Comparison of ENCODE assay signal across 25 cellular contexts in genomic region chr3:45946875-45947274, GRCh38. TPM values are rescaled to one million over a fixed set of nuclear protein-coding genes. Genes with fewer than 3 reads are reported as not detected.
DNase-seq lines count a peak whose midpoint lies in the region; ATAC-seq, FAIRE-seq and TF ChIP-seq lines count a peak whose summit lies in the region.
"Had no signal": no experiment of that assay in that cellular context is flagged by ENCODE, and none has a peak within 500 bp of the region (broad histone marks: within the 10 kb centered on the region; RNA-seq: fewer than 3 reads in every experiment).

No MANE protein-coding gene starts in this region.

- WGBS in heart right ventricle, 2 donors: 94 to 98% methylated on average over 3 of the region's 3 CpGs
- 65% methylated on average over 3 of the region's 3 CpGs for WGBS in K562 (ENCODE audit: insufficient coverage, low coverage, missing lambda C conversion rate)

- peak overlapping the region; percentile 88 for H3K4me3 Mint-ChIP-seq in T-helper 1 cell treated with Interleukin-12 subunit alpha and Interleukin-12 subunit beta and Interleukin-4 antibody, amounts not matched to agents 30 μg/mL and 1 μg/mL, for 36 hours

- peaks cover 3% of the 10 kb centered on the region for H3K9me1 ChIP-seq in K562 (ENCODE audit: control insufficient read depth, insufficient read depth, low read length)

- H3K36me3 ChIP-seq in left ventricle myocardium inferior: peaks cover 74% of the 10 kb centered on the region
- H3K36me3 ChIP-seq in heart right ventricle: peaks cover 0 to 93% (median 55%) of the 10 kb centered on the region in 9 donors
- H3K36me3 ChIP-seq in K562 (ENCODE audit: control insufficient read depth, insufficient read depth, low read length): peaks cover 58% of the 10 kb centered on the region; the same call in 2 of the 3 replicates
- H3K36me3 ChIP-seq in vagina: peaks cover 0 to 33% of the 10 kb centered on the region in 2 donors

- FAIRE-seq in K562 (lab: Jason Lieb, UNC) (no peak), RCC 7860 (lab: Jason Lieb, UNC) (no peak)
- FAIRE-seq: GM12892 had no signal

- H2AFZ ChIP-seq in K562 (ENCODE audit: low read depth, low read length): no peak overlapping the region

- DNase-seq in left ventricle myocardium inferior (no peak), heart right ventricle (no peak), K562 (ENCODE audit: extremely low read depth in 1 of 4, low spot score in 3 of 4) (no peak), vagina (ENCODE audit: extremely low spot score in 2 of 2) (no peak), RCC 7860 (ENCODE audit: low spot score) (no peak), H4 (ENCODE audit: low spot score) (no peak)
- no peak for DNase-seq in stimulated activated CD4-positive, alpha-beta T cell treated with anti-CD3 and anti-CD28 coated beads, Interleukin-12 subunit alpha, Interleukin-12 subunit beta, amount 100 ng/mL, for 4 hours
- DNase-seq: activated effector memory CD4-positive, alpha-beta T cell treated with anti-CD3 and anti-CD28 coated beads, Interleukin-2, amount 50 U/mL, for 16 hours; adrenal gland; DMS79; GOT3; hippocampal formation; lower lobe of right lung; MV-4-11; NCI-H1694 treated with DMSO at 0.1 percent for 48 hours; NCI-H748 treated with DMSO at 0.1 percent for 48 hours; occipital lobe; SHP77 had no signal

- TF ChIP-seq CTCF in left ventricle myocardium inferior (IDR thresholded peaks at IDR 0.05; ENCODE audit: borderline replicate concordance) (no peak), heart right ventricle (IDR thresholded peaks at IDR 0.05) (no peak), K562 (IDR thresholded peaks at IDR 0.05 in 2 of 3, conservative IDR thresholded peaks at IDR 0.05 in 1 of 3; ENCODE audit: insufficient read depth in 2 of 3, low read depth in 1 of 3, low read length in 3 of 3) (no peak), vagina (IDR thresholded peaks at IDR 0.05) (no peak)

- no peaks in the 10 kb centered on the region for H3K9me3 Mint-ChIP-seq in T-helper 1 cell treated with Interleukin-12 subunit alpha and Interleukin-12 subunit beta and Interleukin-4 antibody, amounts not matched to agents 30 μg/mL and 1 μg/mL, for 36 hours

- peak overlapping the region; percentile 80 for H3K27ac Mint-ChIP-seq in T-helper 1 cell treated with Interleukin-12 subunit alpha and Interleukin-12 subunit beta and Interleukin-4 antibody, amounts not matched to agents 30 μg/mL and 1 μg/mL, for 36 hours

- no peaks in the 10 kb centered on the region for H3K27me3 Mint-ChIP-seq in T-helper 1 cell treated with Interleukin-12 subunit alpha and Interleukin-12 subunit beta and Interleukin-4 antibody, amounts not matched to agents 30 μg/mL and 1 μg/mL, for 36 hours (ENCODE audit: low read depth)

- H3K4me1 Mint-ChIP-seq in T-helper 1 cell treated with Interleukin-12 subunit alpha and Interleukin-12 subunit beta and Interleukin-4 antibody, amounts not matched to agents 30 μg/mL and 1 μg/mL, for 36 hours (ENCODE audit: low read depth): peaks cover 87% of the 10 kb centered on the region

- no peak for TF ChIP-seq RAD21 in K562 (CRISPR knock-in tag; conservative IDR thresholded peaks at IDR 0.05 in 1 of 2, IDR thresholded peaks at IDR 0.05 in 1 of 2)

- H4K20me1 ChIP-seq in K562 (replicated peaks; ENCODE audit: control insufficient read depth, insufficient read depth, low read length): 0 out of 2 replicates have a peak, but pooled peaks cover 10% of the 10 kb centered on the region

- peaks cover 86% of the 10 kb centered on the region for H3K36me3 Mint-ChIP-seq in T-helper 1 cell treated with Interleukin-12 subunit alpha and Interleukin-12 subunit beta and Interleukin-4 antibody, amounts not matched to agents 30 μg/mL and 1 μg/mL, for 36 hours (ENCODE audit: low read depth)

- H3K4me2 ChIP-seq in K562 (ENCODE audit: insufficient read depth, low read length): no peak overlapping the region
- H3K4me2 ChIP-seq: KMS-11 had no signal

- H3K27me3 ChIP-seq in left ventricle myocardium inferior (ENCODE audit: low read depth) (no peaks in the 10 kb centered on the region), heart right ventricle (no peaks in the 10 kb centered on the region), K562 (ENCODE audit: control insufficient read depth in 2 of 2, insufficient read depth in 2 of 2, low read length in 2 of 2) (no peaks in the 10 kb centered on the region), vagina (no peaks in the 10 kb centered on the region)
- H3K27me3 ChIP-seq: adrenal gland, right atrium auricular region had no signal

- no peak overlapping the region for H3K9ac ChIP-seq in K562 (ENCODE audit: insufficient read depth in 1 of 2, low read depth in 2 of 2, low read length in 2 of 2)
- H3K9ac ChIP-seq: KMS-11 had no signal

- H3K79me2 ChIP-seq in K562 (ENCODE audit: control insufficient read depth, insufficient read depth, low read length): no peaks in the 10 kb centered on the region

- TF ChIP-seq POLR2A in K562 (conservative IDR thresholded peaks at IDR 0.05) (no peak), vagina (IDR thresholded peaks at IDR 0.05) (no peak)

- ATAC-seq in heart right ventricle (no peak), K562 (no peak)
- ATAC-seq: lower lobe of right lung had no signal

- in situ Hi-C loops in K562 (cut with MboI): no loop called here

- BruUV-seq in K562 (replicated peaks; lab: Mats Ljungman, UMichigan): no TSS peak

- H3K27ac ChIP-seq in left ventricle myocardium inferior (replicated peaks) (peak overlapping the region; percentile 59), heart right ventricle (peak overlapping the region in 2 of 10 donors; percentile 7 to 23), K562 (ENCODE audit: extremely low read depth, low read depth, low read length) (no peak overlapping the region), vagina (peak overlapping the region; percentile 79)
- H3K27ac ChIP-seq: adrenal gland, KMS-11, lower lobe of right lung had no signal

- no peak for TF ChIP-seq EP300 in K562 (IDR thresholded peaks at IDR 0.05; ENCODE audit: low read length)

- no peak overlapping the region for H3K4me3 ChIP-seq in left ventricle myocardium inferior
- no peak overlapping the region for H3K4me3 ChIP-seq in heart right ventricle
- no peak overlapping the region for H3K4me3 ChIP-seq in K562
- H3K4me3 ChIP-seq in vagina: no peak overlapping the region
- H3K4me3 ChIP-seq: adrenal gland, lower lobe of right lung, right atrium auricular region had no signal

- no peaks in the 10 kb centered on the region for H3K9me3 ChIP-seq in left ventricle myocardium inferior (replicated peaks)
- H3K9me3 ChIP-seq in heart right ventricle: no peaks in the 10 kb centered on the region
- no peaks in the 10 kb centered on the region for H3K9me3 ChIP-seq in K562 (replicated peaks; ENCODE audit: control insufficient read depth, insufficient read depth, low read depth, low read length)
- no peaks in the 10 kb centered on the region for H3K9me3 ChIP-seq in vagina
- H3K9me3 ChIP-seq: adrenal gland, lower lobe of right lung, right atrium auricular region had no signal

- POLR2A ChIA-PET in K562 (lab: Yijun Ruan, JAX): no interaction called here

- H3K4me1 ChIP-seq in left ventricle myocardium inferior: peaks cover 49% of the 10 kb centered on the region
- H3K4me1 ChIP-seq in heart right ventricle: peaks cover 0 to 25% (median 9%) of the 10 kb centered on the region in 9 donors
- no peaks in the 10 kb centered on the region for H3K4me1 ChIP-seq in K562 (replicated peaks in 1 of 2; ENCODE audit: control insufficient read depth in 2 of 2, insufficient read depth in 2 of 2, low read length in 2 of 2)
- H3K4me1 ChIP-seq in vagina: peaks cover 36% of the 10 kb centered on the region
- H3K4me1 ChIP-seq: adrenal gland, lower lobe of right lung had no signal

- CTCF ChIA-PET in K562 (lab: Yijun Ruan, JAX; ENCODE audit: low intra/inter-chr PET ratio): interaction anchor here (1.6 kb wide), 1 partner anchor 132 kb away, joined by 4 read pairs; no protein-coding TSS in a partner anchor

- intact Hi-C loops in left ventricle myocardium inferior (cut with micrococcal nuclease): no loop called here
- intact Hi-C loops in heart right ventricle (cut with DNase I): no loop called here
- intact Hi-C loops in K562 (cut with micrococcal nuclease): no loop called here
- intact Hi-C loops in vagina (cut with DNase I): no loop called here

RNA-seq across cellular contexts. Expression of gene CXCR6, which starts 3.6 kb away (rescaled TPM):
- 0.33 TPM for total RNA-seq in left ventricle myocardium inferior
- 1 to 10 TPM in 1 of 10 donors, under 1 TPM in 5, not detected in 4; 0.17 to 1.2 (median 0.39) TPM for total RNA-seq in heart right ventricle
- polyA plus RNA-seq in heart right ventricle: under 1 TPM; 0.22 to 0.36 TPM
- not detected in 2 replicates for total RNA-seq in K562 (2011; cell fraction: chromatin; rRNA removed; ENCODE audit: low replicate concordance)
- not detected in 2 replicates for total RNA-seq in K562 (2011; cell fraction: nucleolus; rRNA removed)
- total RNA-seq in K562 (2011; cell fraction: nucleoplasm; rRNA removed): not detected in 2 replicates
- total RNA-seq in K562 (2014; rRNA removed): not detected in 2 replicates
- total RNA-seq in K562 (2014; rRNA removed; fragmentation: Illumina TruSeq; extraction: Trizol): not detected in 2 replicates
- not detected in 2 replicates for total RNA-seq in K562 (2015; rRNA removed; fragmentation: Illumina TruSeq; extraction: Trizol)
- total RNA-seq in K562 (2021): not detected in 2 replicates
- polyA plus RNA-seq in K562 (2011; rRNA removed): not detected in 2 replicates
- not detected in 2 replicates for polyA plus RNA-seq in K562 (2011; cell fraction: cytosol; rRNA removed)
- polyA plus RNA-seq in K562 (2011; cell fraction: nucleus; rRNA removed): not detected in 2 replicates
- polyA plus RNA-seq in K562 (2012): 0.12 and 0.16 TPM in 2 replicates
- not detected in 2 replicates for polyA plus RNA-seq in K562 (2014; fragmentation: Illumina TruSeq; extraction: Trizol)
- under 1 TPM in 1 of 2 experiments, not detected in 1; 0.28 TPM for polyA plus RNA-seq in K562 (2014; fragmentation: Nextera tagmentation; extraction: Ambion mirVana)
- polyA plus RNA-seq in K562 (2014; rRNA removed): not detected in 2 replicates
- not detected in 2 replicates for polyA minus RNA-seq in K562 (2011; rRNA and poly(A)+ RNA removed)
- polyA minus RNA-seq in K562 (2011; cell fraction: cytosol; rRNA and poly(A)+ RNA removed): not detected in 2 replicates
- not detected in 2 replicates for polyA minus RNA-seq in K562 (2011; cell fraction: nucleus; rRNA and poly(A)+ RNA removed)
- total RNA-seq in vagina: 9.6 TPM
- not detected in 2 replicates for total RNA-seq in H4 (2014; rRNA removed; shearing (Covaris generic))
- total RNA-seq: dermis microvascular lymphatic vessel endothelial cell, occipital lobe, OCI-LY7 had no signal
- polyA plus RNA-seq: keratinocyte had no signal

RNA-seq across cellular contexts. Expression of gene FYCO1, which starts 48.7 kb away (rescaled TPM):
- total RNA-seq in left ventricle myocardium inferior (121 TPM), heart right ventricle (100 to 1,000 TPM in 8 of 10 donors, 10 to 100 TPM in 2; 82.3 to 216 (median 156) TPM), K562 (2014; rRNA removed) (6.7 and 7.9 TPM in 2 replicates), K562 (2014; rRNA removed; fragmentation: Illumina TruSeq; extraction: Trizol) (7.4 and 8.3 TPM in 2 replicates), K562 (2015; rRNA removed; fragmentation: Illumina TruSeq; extraction: Trizol) (8.6 and 9.1 TPM in 2 replicates), K562 (2021) (11.8 and 13.8 TPM in 2 replicates), vagina (45.7 TPM)
- polyA plus RNA-seq in heart right ventricle (10 to 100 TPM in 1 of 2 donors, 1 to 10 TPM in 1; 8.8 to 59.6 TPM), K562 (2011; rRNA removed) (7.2 and 7.7 TPM in 2 replicates), K562 (2014; fragmentation: Illumina TruSeq; extraction: Trizol) (10.6 and 11.1 TPM in 2 replicates), K562 (2014; fragmentation: Nextera tagmentation; extraction: Ambion mirVana) (1 to 10 TPM; 2.1 to 3.0 TPM), K562 (2014; rRNA removed) (7.4 and 9.6 TPM in 2 replicates)
- total RNA-seq in K562 (2011; cell fraction: chromatin; rRNA removed; ENCODE audit: low replicate concordance): 31.3 and 41.9 TPM in 2 replicates
- 26.8 and 33.7 TPM in 2 replicates for total RNA-seq in K562 (2011; cell fraction: nucleolus; rRNA removed)
- 26.5 and 30.9 TPM in 2 replicates for total RNA-seq in K562 (2011; cell fraction: nucleoplasm; rRNA removed)
- polyA plus RNA-seq in K562 (2011; cell fraction: cytosol; rRNA removed): 7.5 and 8.3 TPM in 2 replicates
- 15.5 and 25.2 TPM in 2 replicates for polyA plus RNA-seq in K562 (2011; cell fraction: nucleus; rRNA removed)
- polyA plus RNA-seq in K562 (2012): 5.4 and 7.1 TPM in 2 replicates
- 13.2 and 13.9 TPM in 2 replicates for polyA minus RNA-seq in K562 (2011; rRNA and poly(A)+ RNA removed)
- 7.2 and 8.5 TPM in 2 replicates for polyA minus RNA-seq in K562 (2011; cell fraction: cytosol; rRNA and poly(A)+ RNA removed)
- 28.9 and 29.5 TPM in 2 replicates for polyA minus RNA-seq in K562 (2011; cell fraction: nucleus; rRNA and poly(A)+ RNA removed)
- total RNA-seq in H4 (2014; rRNA removed; shearing (Covaris generic)): 3.7 and 4.3 TPM in 2 replicates
